Comparison of ENCODE assay signal across 17 cellular contexts in genomic region chr1:245785433-245785832, GRCh38.
DNase-seq lines count a peak whose midpoint lies in the region; ATAC-seq, FAIRE-seq and TF ChIP-seq lines count a peak whose summit lies in the region.
"Had no signal": no experiment of that assay in that cellular context is flagged by ENCODE, and none has a peak within 500 bp of the region (broad histone marks: within the 10 kb centered on the region; RNA-seq: fewer than 3 reads in every experiment).

No MANE protein-coding gene starts in this region.

- H3K4me1 Mint-ChIP-seq in endodermal cell (peaks cover 6% of the 10 kb centered on the region), nephron progenitor cell (peaks cover 18% of the 10 kb centered on the region)
- no peaks in the 10 kb centered on the region for H3K4me1 Mint-ChIP-seq in stimulated activated memory B cell treated with anti-CD40 and anti-IgM and Interleukin-4, amounts not matched to agents 10 μg/mL and 1 μg/mL and 100 μg/mL, for 72 hours
- H3K4me1 Mint-ChIP-seq: CD4-positive, CD25-positive, alpha-beta regulatory T cell had no signal

- WGBS in endodermal cell (ENCODE audit: insufficient coverage in 1 of 2, insufficient read length in 1 of 2), 2 experiments = 85 to 93% methylated on average over 4 to 7 of the region's 7 CpGs
- 91 to 95% methylated on average over 7 of the region's 7 CpGs for WGBS in testis, 2 donors

- no peaks in the 10 kb centered on the region for H3K4me1 ChIP-seq in HEK293 (ENCODE audit: control insufficient read depth, insufficient read depth, low read length)
- H3K4me1 ChIP-seq in endodermal cell (ENCODE audit: control insufficient read depth, insufficient read depth, low read length) = peaks cover 2% of the 10 kb centered on the region
- H3K4me1 ChIP-seq in kidney (ENCODE audit: control insufficient read depth in 1 of 2, insufficient read depth in 1 of 2, low read depth in 1 of 2, low read length in 2 of 2) = no peaks in the 10 kb centered on the region
- H3K4me1 ChIP-seq in testis = no peaks in the 10 kb centered on the region
- H3K4me1 ChIP-seq in BE2C = peaks cover 9% of the 10 kb centered on the region
- H3K4me1 ChIP-seq: BLaER1, Caco-2, HAP-1 had no signal

- H3K4me3 Mint-ChIP-seq in endodermal cell (no peak overlapping the region), nephron progenitor cell (no peak overlapping the region)
- no peak overlapping the region for H3K4me3 Mint-ChIP-seq in stimulated activated memory B cell treated with anti-CD40 and anti-IgM and Interleukin-4, amounts not matched to agents 10 μg/mL and 1 μg/mL and 100 μg/mL, for 72 hours
- H3K4me3 Mint-ChIP-seq: CD4-positive, CD25-positive, alpha-beta regulatory T cell; CD8-positive, alpha-beta T cell had no signal

- no peaks in the 10 kb centered on the region for H3K9me3 Mint-ChIP-seq in endodermal cell
- no peaks in the 10 kb centered on the region for H3K9me3 Mint-ChIP-seq in nephron progenitor cell
- no peaks in the 10 kb centered on the region for H3K9me3 Mint-ChIP-seq in stimulated activated memory B cell treated with anti-CD40 and anti-IgM and Interleukin-4, amounts not matched to agents 10 μg/mL and 1 μg/mL and 100 μg/mL, for 72 hours

- no peak overlapping the region for H3K27ac ChIP-seq in HEK293 (ENCODE audit: extremely low read depth, low read depth, low read length)
- H3K27ac ChIP-seq in endodermal cell (ENCODE audit: low read depth, low read length) = no peak overlapping the region
- no peak overlapping the region for H3K27ac ChIP-seq in kidney (ENCODE audit: low read depth in 2 of 2, low read length in 2 of 2)
- H3K27ac ChIP-seq in testis = no peak overlapping the region
- H3K27ac ChIP-seq: BLaER1, C4-2B had no signal

- no peak overlapping the region for H3K9ac ChIP-seq in endodermal cell (ENCODE audit: extremely low read depth, low read length, poor library complexity, severe bottlenecking)
- H3K9ac ChIP-seq in kidney (ENCODE audit: low read length in 2 of 2) = no peak overlapping the region
- H3K9ac ChIP-seq: BLaER1 had no signal

- no peaks in the 10 kb centered on the region for H3K36me3 Mint-ChIP-seq in endodermal cell (ENCODE audit: low read depth)
- H3K36me3 Mint-ChIP-seq in nephron progenitor cell (ENCODE audit: low read depth) = no peaks in the 10 kb centered on the region
- no peaks in the 10 kb centered on the region for H3K36me3 Mint-ChIP-seq in stimulated activated memory B cell treated with anti-CD40 and anti-IgM and Interleukin-4, amounts not matched to agents 10 μg/mL and 1 μg/mL and 100 μg/mL, for 72 hours

- H3K36me3 ChIP-seq in HEK293 (ENCODE audit: control insufficient read depth in 2 of 2, insufficient read depth in 1 of 2, low read length in 2 of 2) (no peaks in the 10 kb centered on the region), endodermal cell (ENCODE audit: control insufficient read depth, insufficient read depth, low read length) (no peaks in the 10 kb centered on the region), kidney (ENCODE audit: control insufficient read depth in 1 of 2, insufficient read depth in 2 of 2, low read length in 2 of 2) (no peaks in the 10 kb centered on the region), testis (ENCODE audit: low read depth, missing control alignments) (no peaks in the 10 kb centered on the region), BE2C (peaks cover 5% of the 10 kb centered on the region)
- H3K36me3 ChIP-seq: BLaER1, HAP-1 had no signal

- TF ChIP-seq POLR2A in testis (IDR thresholded peaks at IDR 0.05) = no peak

- H3K9me3 ChIP-seq in HEK293 (ENCODE audit: control insufficient read depth, insufficient read depth, low read depth, low read length) (no peaks in the 10 kb centered on the region), endodermal cell (ENCODE audit: control insufficient read depth, low read length) (no peaks in the 10 kb centered on the region), kidney (ENCODE audit: control insufficient read depth in 1 of 2, low read length in 2 of 2) (no peaks in the 10 kb centered on the region), testis (no peaks in the 10 kb centered on the region), BE2C (no peaks in the 10 kb centered on the region)
- H3K9me3 ChIP-seq: BLaER1, Caco-2, HAP-1 had no signal

- DNase-seq in endodermal cell (peak; percentile 60), nephron progenitor cell (no peak), kidney (no peak), testis (no peak), BE2C (no peak)
- DNase-seq: Caco-2; CD4-positive, CD25-positive, alpha-beta regulatory T cell; CD8-positive, alpha-beta T cell; DMS153; DND-41 had no signal

- TF ChIP-seq CTCF in HEK293 (tag by site-specific recombination; IDR thresholded peaks at IDR 0.05) = no peak
- peak; percentile 48 for TF ChIP-seq CTCF in endodermal cell (conservative IDR thresholded peaks at IDR 0.05)
- TF ChIP-seq CTCF in nephron progenitor cell (IDR thresholded peaks at IDR 0.05) = no peak
- no peak for TF ChIP-seq CTCF in kidney (IDR thresholded peaks at IDR 0.05; ENCODE audit: borderline replicate concordance, extremely low read depth, insufficient read depth)
- no peak for TF ChIP-seq CTCF in testis (IDR thresholded peaks at IDR 0.05)
- no peak for TF ChIP-seq CTCF in BE2C (IDR thresholded peaks at IDR 0.05; ENCODE audit: low read depth, low read length)

- H3K27me3 ChIP-seq in endodermal cell (ENCODE audit: control insufficient read depth, insufficient read depth, low read length, poor library complexity, severe bottlenecking) (no peaks in the 10 kb centered on the region), testis (no peaks in the 10 kb centered on the region), BE2C (no peaks in the 10 kb centered on the region)
- H3K27me3 ChIP-seq: BLaER1 had no signal

- intact Hi-C loops in kidney (cut with DNase I) (no loop called here), testis (cut with DNase I; ENCODE audit: low total_unique reads) (no loop called here)

- H3K27me3 Mint-ChIP-seq in endodermal cell (ENCODE audit: insufficient read depth) (no peaks in the 10 kb centered on the region), nephron progenitor cell (ENCODE audit: low read depth, poor library complexity) (no peaks in the 10 kb centered on the region)
- no peaks in the 10 kb centered on the region for H3K27me3 Mint-ChIP-seq in stimulated activated memory B cell treated with anti-CD40 and anti-IgM and Interleukin-4, amounts not matched to agents 10 μg/mL and 1 μg/mL and 100 μg/mL, for 72 hours
- H3K27me3 Mint-ChIP-seq: CD4-positive, CD25-positive, alpha-beta regulatory T cell had no signal

- H3K4me3 ChIP-seq in HEK293 (ENCODE audit: low read depth, low read length) (no peak overlapping the region), endodermal cell (ENCODE audit: low read length) (no peak overlapping the region), kidney (ENCODE audit: low read length in 2 of 2) (no peak overlapping the region), testis (no peak overlapping the region), BE2C (ENCODE audit: low read depth, low read length) (no peak overlapping the region)
- H3K4me3 ChIP-seq: BLaER1, HAP-1 had no signal

- H3K27ac Mint-ChIP-seq in endodermal cell (no peak overlapping the region), nephron progenitor cell (peak overlapping the region; percentile 74)
- no peak overlapping the region for H3K27ac Mint-ChIP-seq in stimulated activated memory B cell treated with anti-CD40 and anti-IgM and Interleukin-4, amounts not matched to agents 10 μg/mL and 1 μg/mL and 100 μg/mL, for 72 hours
- H3K27ac Mint-ChIP-seq: CD8-positive, alpha-beta T cell had no signal

- POLR2A ChIA-PET in HEK293 (lab: Yijun Ruan, JAX) = no interaction called here

- CTCF ChIA-PET in HEK293 (lab: Yijun Ruan, JAX) = no interaction called here

- ATAC-seq in stimulated activated memory B cell treated with anti-CD40 and anti-IgM and Interleukin-4, amounts not matched to agents 10 μg/mL and 1 μg/mL and 100 μg/mL, for 72 hours = no peak
- ATAC-seq: CD8-positive, alpha-beta T cell had no signal

- FAIRE-seq in kidney (lab: Jason Lieb, UNC) = no peak
- FAIRE-seq: G401.6, GM12892 had no signal

TF ChIP-seq in HEK293, 187 proteins besides CTCF, POLR2A, EP300 and RAD21:
- TF ChIP-seq ZNF18 (tag by site-specific recombination; IDR thresholded peaks at IDR 0.05) (no peak), ZNF596 (tag by site-specific recombination; IDR thresholded peaks at IDR 0.05) (0 out of 2 replicates have a peak, but pooled peaks have one; percentile 27), HIC1 (tag by site-specific recombination; IDR thresholded peaks at IDR 0.05) (no peak), OVOL3 (tag by site-specific recombination; IDR thresholded peaks at IDR 0.05) (no peak)
